Comparison of ENCODE assay signal across 20 cellular contexts in the genomic region with DNA sequence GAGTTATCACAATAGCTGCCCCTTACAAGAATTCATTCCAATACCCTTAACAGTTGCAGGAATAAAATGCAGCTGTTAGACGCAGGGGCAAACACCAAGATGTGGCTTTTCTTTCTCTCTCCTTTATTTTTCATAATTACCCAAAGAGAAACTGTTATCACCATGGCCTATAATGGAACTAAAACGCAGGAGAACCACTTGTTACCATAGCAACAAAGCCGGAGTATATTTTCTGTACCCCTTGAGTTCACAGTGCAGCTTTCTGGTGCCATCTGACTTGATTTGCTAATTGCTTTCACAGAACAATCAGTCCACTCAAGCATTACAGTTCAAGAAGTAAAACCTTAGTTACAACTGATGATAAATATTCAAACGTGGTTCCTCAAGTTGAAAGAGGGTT.
DNase-seq lines count a peak whose midpoint lies in the region; ATAC-seq and TF ChIP-seq lines count a peak whose summit lies in the region.
"Had no signal": no experiment of that assay in that cellular context is flagged by ENCODE, and none has a peak within 500 bp of the region (broad histone marks: within the 10 kb centered on the region; RNA-seq: fewer than 3 reads in every experiment).

No MANE protein-coding gene starts in this region.

- CTCF ChIA-PET in RWPE1 (lab: Yijun Ruan, JAX) = interaction anchor here (0.5 kb wide), 1 partner anchor 80 kb away, joined by 3 read pairs; no protein-coding TSS in a partner anchor

- DNase-seq in NCI-H524 (lab: John Stamatoyannopoulos, UW) = peak; percentile 18 to 57
- DNase-seq in NCI-H524 treated with DMSO at 0.1 percent for 48 hours (lab: John Stamatoyannopoulos, UW) = no peak
- DNase-seq in NCI-H1417 (lab: John Stamatoyannopoulos, UW) = peak in 2 of 3 experiments; percentile 28 to 61
- peak; percentile 15 for DNase-seq in NCI-H2227 treated with DMSO at 0.1 percent for 48 hours (lab: John Stamatoyannopoulos, UW)
- DNase-seq in RWPE1 (ENCODE audit: low spot score) = no peak
- no peak for DNase-seq in effector CD4-positive, alpha-beta T cell
- DNase-seq: CD8-positive, alpha-beta memory T cell; HCEC 1CT; Karpas-422; NCI-H1694 treated with DMSO at 0.1 percent for 48 hours; NCI-H2081; NCI-H82; NK-92 treated with Interleukin-12 subunit alpha and Interleukin-12 subunit beta, amount 100 ng/mL, for 24 hours; PC-3; SJCRH30; T-helper 17 cell; T1000 had no signal

- TF ChIP-seq CTCF in RWPE1 (conservative IDR thresholded peaks at IDR 0.05; ENCODE audit: low read depth) = no peak

- POLR2A ChIA-PET in RWPE1 (lab: Yijun Ruan, JAX; ENCODE audit: low non-redundant PET) = no interaction called here

- ATAC-seq in HG03039 (IDR thresholded peaks at IDR 0.05; ENCODE audit: unreplicated experiment) = no peak
- ATAC-seq: PC-3, Right ventricle myocardium inferior, SK-N-SH treated with all-trans-retinoic acid at 6 μM for 48 hours, T-helper 17 cell had no signal

- H3K27ac ChIP-seq in RWPE1 = no peak overlapping the region
- H3K27ac ChIP-seq: SJCRH30 had no signal

Comparison
In these comparisons a context has a peak if more than half of its experiments do, and no peak if none do; other contexts are left out.
1. DNase-seq: peak in NCI-H524 (2 of 2), NCI-H1417 (2 of 3) and NCI-H2227 treated with DMSO at 0.1 percent for 48 hours (single experiment); none in NCI-H524 treated with DMSO at 0.1 percent for 48 hours (single experiment), RWPE1 (single experiment) and effector CD4-positive, alpha-beta T cell (single experiment).